In genomic region chr1:26373281-26373680, GRCh38 we compare ENCODE assay signal across 21 cellular contexts. TPM values are rescaled to one million over a fixed set of nuclear protein-coding genes. Genes with fewer than 3 reads are reported as not detected.
A peak's percentile ranks its signal among the peaks of the same experiment; 100 is the strongest.
DNase-seq lines count a peak whose midpoint lies in the region; ATAC-seq, FAIRE-seq and TF ChIP-seq lines count a peak whose summit lies in the region.
"Had no signal": no experiment of that assay in that cellular context is flagged by ENCODE, and none has a peak within 500 bp of the region (broad histone marks: within the 10 kb centered on the region; RNA-seq: fewer than 3 reads in every experiment).

No MANE protein-coding gene starts in this region.

- no peak for TF ChIP-seq POLR2A in Peyer's patch (IDR thresholded peaks at IDR 0.05)

- no peak for FAIRE-seq in kidney (lab: Jason Lieb, UNC)
- FAIRE-seq: colon, H1 had no signal

- DNase-seq in CD8-positive, alpha-beta T cell = peak in 6 of 7 experiments; percentile 26 to 74 (median 54)
- DNase-seq in Peyer's patch (peak in 2 of 3 donors; percentile 44 to 74), kidney (peak; percentile 21), coronary artery (ENCODE audit: low spot score) (no peak), cerebellar nuclear complex (lab: John Stamatoyannopoulos, UW) (no peak), AG08395 (ENCODE audit: low spot score) (no peak)
- peak; percentile 40 for DNase-seq in activated T-helper 1 cell treated with anti-CD3 and anti-CD28 coated beads, Interleukin-12 subunit alpha, Interleukin-12 subunit beta, Interleukin-2, Interleukin-4 antibody, amounts not matched to agents 30 ng/mL and 10 ng/mL and 1 ng/mL, durations not matched to agents 14 hours and 24 hours and 36 hours (ENCODE audit: low spot score)
- DNase-seq: activated CD4-positive, CD25-positive, alpha-beta regulatory T cell treated with anti-CD3 and anti-CD28 coated beads, Interleukin-2, amount 50 U/mL, for 72 hours; DMS79; NCI-H2029; NCI-H524; PC-9; right lobe of liver; stomach had no signal

- no peaks in the 10 kb centered on the region for H3K27me3 Mint-ChIP-seq in CD8-positive, alpha-beta T cell (ENCODE audit: low read depth)
- H3K27me3 Mint-ChIP-seq in activated T-helper 1 cell treated with anti-CD3 and anti-CD28 coated beads, Interleukin-12 subunit alpha, Interleukin-12 subunit beta, Interleukin-2, Interleukin-4 antibody, amounts not matched to agents 30 ng/mL and 10 ng/mL and 1 ng/mL, durations not matched to agents 14 hours and 24 hours and 36 hours (ENCODE audit: insufficient read depth) = peaks cover 2% of the 10 kb centered on the region

- H3K9ac ChIP-seq in kidney (ENCODE audit: low read length in 2 of 2) = no peak overlapping the region

- POLR2A ChIA-PET in CD8-positive, alpha-beta T cell (lab: Charles Lee) = interaction anchor here (1.0 to 1.2 kb wide), 3 partner anchors 10 to 13 kb away, joined by 3 to 7 read pairs (median 3); no protein-coding TSS in a partner anchor

- H3K9me3 ChIP-seq in CD8-positive, alpha-beta T cell (ENCODE audit: low read length) = no peaks in the 10 kb centered on the region
- H3K9me3 ChIP-seq in Peyer's patch = no peaks in the 10 kb centered on the region
- no peaks in the 10 kb centered on the region for H3K9me3 ChIP-seq in kidney (ENCODE audit: control insufficient read depth in 1 of 2, low read length in 2 of 2)
- H3K9me3 ChIP-seq: neutrophil, right lobe of liver, stomach had no signal

- peaks cover 86% of the 10 kb centered on the region for H3K4me1 Mint-ChIP-seq in CD8-positive, alpha-beta T cell (ENCODE audit: low read depth)
- peaks cover 72% of the 10 kb centered on the region for H3K4me1 Mint-ChIP-seq in activated T-helper 1 cell treated with anti-CD3 and anti-CD28 coated beads, Interleukin-12 subunit alpha, Interleukin-12 subunit beta, Interleukin-2, Interleukin-4 antibody, amounts not matched to agents 30 ng/mL and 10 ng/mL and 1 ng/mL, durations not matched to agents 14 hours and 24 hours and 36 hours (ENCODE audit: low read depth)

- intact Hi-C loops in CD8-positive, alpha-beta T cell (cut with DNase I, micrococcal nuclease) = no loop called here
- intact Hi-C loops in activated T-helper 1 cell treated with anti-CD3 and anti-CD28 coated beads, Interleukin-12 subunit alpha, Interleukin-12 subunit beta, Interleukin-2, Interleukin-4 antibody, amounts not matched to agents 30 ng/mL and 10 ng/mL and 1 ng/mL, durations not matched to agents 14 hours and 24 hours and 36 hours (cut with micrococcal nuclease) = no loop called here
- intact Hi-C loops in kidney (cut with DNase I) = no loop called here

- H3K4me3 ChIP-seq in CD8-positive, alpha-beta T cell (ENCODE audit: low read depth, low read length) = peak overlapping the region; percentile 26
- H3K4me3 ChIP-seq in Peyer's patch (no peak overlapping the region), kidney (ENCODE audit: low read length in 2 of 2) (no peak overlapping the region), coronary artery (no peak overlapping the region)
- H3K4me3 ChIP-seq: PC-9, right lobe of liver, stomach had no signal

- no peak overlapping the region for H3K27ac ChIP-seq in CD8-positive, alpha-beta T cell (ENCODE audit: low read depth, low read length)
- H3K27ac ChIP-seq in Peyer's patch (no peak overlapping the region), kidney (ENCODE audit: low read depth in 2 of 2, low read length in 2 of 2) (no peak overlapping the region), coronary artery (no peak overlapping the region)
- H3K27ac ChIP-seq: neutrophil, PC-9, right lobe of liver, stomach had no signal

- peak; percentile 19 for ATAC-seq in CD8-positive, alpha-beta T cell
- ATAC-seq: right lobe of liver had no signal

- no peak for TF ChIP-seq CTCF in CD8-positive, alpha-beta T cell (IDR thresholded peaks at IDR 0.05)
- TF ChIP-seq CTCF in Peyer's patch (IDR thresholded peaks at IDR 0.05) = no peak
- TF ChIP-seq CTCF in kidney (IDR thresholded peaks at IDR 0.05; ENCODE audit: borderline replicate concordance, extremely low read depth, insufficient read depth) = no peak
- TF ChIP-seq CTCF in coronary artery (IDR thresholded peaks at IDR 0.05) = no peak

- H3K27me3 ChIP-seq in CD8-positive, alpha-beta T cell (ENCODE audit: insufficient read depth, low read length) = no peaks in the 10 kb centered on the region
- no peaks in the 10 kb centered on the region for H3K27me3 ChIP-seq in Peyer's patch
- H3K27me3 ChIP-seq: right lobe of liver had no signal

- no peaks in the 10 kb centered on the region for H3K9me3 Mint-ChIP-seq in CD8-positive, alpha-beta T cell
- H3K9me3 Mint-ChIP-seq in activated T-helper 1 cell treated with anti-CD3 and anti-CD28 coated beads, Interleukin-12 subunit alpha, Interleukin-12 subunit beta, Interleukin-2, Interleukin-4 antibody, amounts not matched to agents 30 ng/mL and 10 ng/mL and 1 ng/mL, durations not matched to agents 14 hours and 24 hours and 36 hours = peaks cover 15% of the 10 kb centered on the region

- peak overlapping the region; percentile 63 for H3K4me3 Mint-ChIP-seq in CD8-positive, alpha-beta T cell
- peak overlapping the region; percentile 19 for H3K4me3 Mint-ChIP-seq in activated T-helper 1 cell treated with anti-CD3 and anti-CD28 coated beads, Interleukin-12 subunit alpha, Interleukin-12 subunit beta, Interleukin-2, Interleukin-4 antibody, amounts not matched to agents 30 ng/mL and 10 ng/mL and 1 ng/mL, durations not matched to agents 14 hours and 24 hours and 36 hours
- H3K4me3 Mint-ChIP-seq: memory B cell had no signal

- H3K27ac Mint-ChIP-seq in CD8-positive, alpha-beta T cell = peak overlapping the region; percentile 66
- peak overlapping the region; percentile 41 for H3K27ac Mint-ChIP-seq in activated T-helper 1 cell treated with anti-CD3 and anti-CD28 coated beads, Interleukin-12 subunit alpha, Interleukin-12 subunit beta, Interleukin-2, Interleukin-4 antibody, amounts not matched to agents 30 ng/mL and 10 ng/mL and 1 ng/mL, durations not matched to agents 14 hours and 24 hours and 36 hours
- H3K27ac Mint-ChIP-seq: memory B cell had no signal

- no peaks in the 10 kb centered on the region for H3K36me3 Mint-ChIP-seq in CD8-positive, alpha-beta T cell
- H3K36me3 Mint-ChIP-seq in activated T-helper 1 cell treated with anti-CD3 and anti-CD28 coated beads, Interleukin-12 subunit alpha, Interleukin-12 subunit beta, Interleukin-2, Interleukin-4 antibody, amounts not matched to agents 30 ng/mL and 10 ng/mL and 1 ng/mL, durations not matched to agents 14 hours and 24 hours and 36 hours (ENCODE audit: low read depth) = peaks cover 13% of the 10 kb centered on the region
- H3K36me3 Mint-ChIP-seq: memory B cell had no signal

- CTCF ChIA-PET in CD8-positive, alpha-beta T cell (lab: Charles Lee) = interaction anchor here (0.6 to 10.4 kb wide), 13 partner anchors 10 to 139 kb away, joined by 3 to 114 read pairs (median 4); partner anchors contain the start of gene CEP85

- H3K4me1 ChIP-seq in CD8-positive, alpha-beta T cell (ENCODE audit: insufficient read depth, low read length) = peaks cover 92% of the 10 kb centered on the region
- H3K4me1 ChIP-seq in Peyer's patch (peaks cover 0 to 7% (median 0%) of the 10 kb centered on the region in 4 donors), kidney (ENCODE audit: control insufficient read depth in 1 of 2, insufficient read depth in 1 of 2, low read depth in 1 of 2, low read length in 2 of 2) (no peaks in the 10 kb centered on the region)
- H3K4me1 ChIP-seq: right lobe of liver had no signal

- no peaks in the 10 kb centered on the region for H3K36me3 ChIP-seq in CD8-positive, alpha-beta T cell (ENCODE audit: insufficient read depth, low read length)
- no peaks in the 10 kb centered on the region for H3K36me3 ChIP-seq in Peyer's patch
- H3K36me3 ChIP-seq in kidney (ENCODE audit: control insufficient read depth in 1 of 2, insufficient read depth in 2 of 2, low read length in 2 of 2) = no peaks in the 10 kb centered on the region
- H3K36me3 ChIP-seq: neutrophil, right lobe of liver, stomach had no signal

RNA-seq across cellular contexts. Expression of gene ZNF683, which starts 0.7 kb away (rescaled TPM):
- total RNA-seq in CD8-positive, alpha-beta T cell = 10 to 100 TPM in 1 of 2 experiments, 1 to 10 TPM in 1; 8.4 to 10.9 TPM
- total RNA-seq in Peyer's patch (not detected), kidney (0.25 TPM)
- total RNA-seq in activated T-helper 1 cell treated with anti-CD3 and anti-CD28 coated beads, Interleukin-12 subunit alpha, Interleukin-12 subunit beta, Interleukin-2, Interleukin-4 antibody, amounts not matched to agents 30 ng/mL and 10 ng/mL and 1 ng/mL, durations not matched to agents 14 hours and 24 hours and 36 hours = not detected in 2 replicates
- polyA plus RNA-seq in kidney (ENCODE audit: insufficient read depth, low read depth, low replicate concordance) = not detected
- total RNA-seq: epithelial cell of proximal tubule, H1, PC-9 had no signal
- polyA plus RNA-seq: BJ, H1 had no signal

RNA-seq across cellular contexts. Expression of gene CRYBG2, which starts 19.4 kb away (rescaled TPM):
- 1 to 10 TPM in 1 of 2 experiments, under 1 TPM in 1; 0.33 to 1.0 TPM for total RNA-seq in CD8-positive, alpha-beta T cell
- total RNA-seq in Peyer's patch (10 to 100 TPM in 3 of 4 donors, not detected in 1; 42.0 to 51.9 (median 51.8) TPM), kidney (2.2 TPM)
- 0.83 and 1.9 TPM in 2 replicates for total RNA-seq in activated T-helper 1 cell treated with anti-CD3 and anti-CD28 coated beads, Interleukin-12 subunit alpha, Interleukin-12 subunit beta, Interleukin-2, Interleukin-4 antibody, amounts not matched to agents 30 ng/mL and 10 ng/mL and 1 ng/mL, durations not matched to agents 14 hours and 24 hours and 36 hours
- not detected for polyA plus RNA-seq in kidney (ENCODE audit: insufficient read depth, low read depth, low replicate concordance)

RNA-seq across cellular contexts. Expression of gene LIN28A, which starts 37.3 kb away (rescaled TPM):
- not detected for total RNA-seq in CD8-positive, alpha-beta T cell
- total RNA-seq in Peyer's patch (not detected), kidney (not detected)
- not detected in 2 replicates for total RNA-seq in activated T-helper 1 cell treated with anti-CD3 and anti-CD28 coated beads, Interleukin-12 subunit alpha, Interleukin-12 subunit beta, Interleukin-2, Interleukin-4 antibody, amounts not matched to agents 30 ng/mL and 10 ng/mL and 1 ng/mL, durations not matched to agents 14 hours and 24 hours and 36 hours
- not detected for polyA plus RNA-seq in kidney (ENCODE audit: insufficient read depth, low read depth, low replicate concordance)
- total RNA-seq: epithelial cell of proximal tubule, PC-9, stomach had no signal
- polyA plus RNA-seq: adipose tissue, BJ, stomach had no signal

RNA-seq across cellular contexts. Expression of gene CD52, which starts 55.5 kb away (rescaled TPM):
- 100 to 1,000 TPM; 285 to 289 TPM for total RNA-seq in CD8-positive, alpha-beta T cell
- total RNA-seq in Peyer's patch (100 to 1,000 TPM in 1 of 4 donors, 10 to 100 TPM in 1, 1 to 10 TPM in 2; 4.7 to 135 (median 13.6) TPM), kidney (30.8 TPM)
- 394 and 411 TPM in 2 replicates for total RNA-seq in activated T-helper 1 cell treated with anti-CD3 and anti-CD28 coated beads, Interleukin-12 subunit alpha, Interleukin-12 subunit beta, Interleukin-2, Interleukin-4 antibody, amounts not matched to agents 30 ng/mL and 10 ng/mL and 1 ng/mL, durations not matched to agents 14 hours and 24 hours and 36 hours
- polyA plus RNA-seq in kidney (ENCODE audit: insufficient read depth, low read depth, low replicate concordance) = 13.2 TPM
- total RNA-seq: epithelial cell of proximal tubule had no signal
- polyA plus RNA-seq: BJ had no signal

RNA-seq across cellular contexts. Expression of gene DHDDS, which starts 58.8 kb away (rescaled TPM):
- total RNA-seq in CD8-positive, alpha-beta T cell = 10 to 100 TPM; 23.9 to 29.2 TPM
- 10 to 100 TPM; 54.5 to 76.6 (median 62.1) TPM for total RNA-seq in Peyer's patch
- total RNA-seq in activated T-helper 1 cell treated with anti-CD3 and anti-CD28 coated beads, Interleukin-12 subunit alpha, Interleukin-12 subunit beta, Interleukin-2, Interleukin-4 antibody, amounts not matched to agents 30 ng/mL and 10 ng/mL and 1 ng/mL, durations not matched to agents 14 hours and 24 hours and 36 hours = 58.4 and 60.9 TPM in 2 replicates
- total RNA-seq in kidney = 53.4 TPM
- 41.8 TPM for polyA plus RNA-seq in kidney (ENCODE audit: insufficient read depth, low read depth, low replicate concordance)

Comparison
In these comparisons a context has a peak if more than half of its experiments do, and no peak if none do; other contexts are left out.
1. DNase-seq: peak in CD8-positive, alpha-beta T cell (6 of 7), Peyer's patch (2 of 3), activated T-helper 1 cell treated with anti-CD3 and anti-CD28 coated beads, Interleukin-12 subunit alpha, Interleukin-12 subunit beta, Interleukin-2, Interleukin-4 antibody, amounts not matched to agents 30 ng/mL and 10 ng/mL and 1 ng/mL, durations not matched to agents 14 hours and 24 hours and 36 hours (single experiment) and kidney (single experiment); none in coronary artery (single experiment), cerebellar nuclear complex (0 of 2) and AG08395 (single experiment).